Comparison of ENCODE assay signal across 12 cellular contexts in genomic region chr2:25895046-25895445, GRCh38. TPM values are rescaled to one million over a fixed set of nuclear protein-coding genes. Genes with fewer than 3 reads are reported as not detected.
A peak's percentile ranks its signal among the peaks of the same experiment; 100 is the strongest.
DNase-seq lines count a peak whose midpoint lies in the region; ATAC-seq and TF ChIP-seq lines count a peak whose summit lies in the region.
"Had no signal": no experiment of that assay in that cellular context is flagged by ENCODE, and none has a peak within 500 bp of the region (broad histone marks: within the 10 kb centered on the region; RNA-seq: fewer than 3 reads in every experiment).

No MANE protein-coding gene starts in this region.

- no peaks in the 10 kb centered on the region for H3K4me1 Mint-ChIP-seq in MCF 10A (ENCODE audit: insufficient read depth, unreplicated experiment)
- peaks cover 9% of the 10 kb centered on the region for H3K4me1 Mint-ChIP-seq in neural progenitor cell
- peaks cover 9% of the 10 kb centered on the region for H3K4me1 Mint-ChIP-seq in type B pancreatic cell (ENCODE audit: unreplicated experiment)
- H3K4me1 Mint-ChIP-seq in activated T-cell treated with anti-CD3 and anti-CD28 coated beads, Interleukin-2, amount 50 U/mL, for 72 hours (ENCODE audit: low read depth) = no peaks in the 10 kb centered on the region

- no peaks in the 10 kb centered on the region for H3K27me3 Mint-ChIP-seq in MCF 10A (ENCODE audit: insufficient read depth, unreplicated experiment)
- peaks cover 3% of the 10 kb centered on the region for H3K27me3 Mint-ChIP-seq in neural progenitor cell (ENCODE audit: insufficient read depth, low read depth)
- no peaks in the 10 kb centered on the region for H3K27me3 Mint-ChIP-seq in type B pancreatic cell
- no peaks in the 10 kb centered on the region for H3K27me3 Mint-ChIP-seq in activated T-cell treated with anti-CD3 and anti-CD28 coated beads, Interleukin-2, amount 50 U/mL, for 72 hours (ENCODE audit: low read depth)
- H3K27me3 Mint-ChIP-seq: CD4-positive, alpha-beta T cell had no signal

- H3K36me3 Mint-ChIP-seq in MCF 10A (ENCODE audit: insufficient read depth, unreplicated experiment) = no peaks in the 10 kb centered on the region
- H3K36me3 Mint-ChIP-seq in neural progenitor cell = no peaks in the 10 kb centered on the region
- H3K36me3 Mint-ChIP-seq in type B pancreatic cell = no peaks in the 10 kb centered on the region
- H3K36me3 Mint-ChIP-seq in activated T-cell treated with anti-CD3 and anti-CD28 coated beads, Interleukin-2, amount 50 U/mL, for 72 hours (ENCODE audit: insufficient read depth in 2 of 2) = no peaks in the 10 kb centered on the region

- H3K9me3 ChIP-seq in breast epithelium = no peaks in the 10 kb centered on the region
- no peaks in the 10 kb centered on the region for H3K9me3 ChIP-seq in WERI-Rb-1 (ENCODE audit: severe bottlenecking)
- H3K9me3 ChIP-seq in neural progenitor cell (ENCODE audit: low read depth) = no peaks in the 10 kb centered on the region
- no peaks in the 10 kb centered on the region for H3K9me3 ChIP-seq in osteoblast (ENCODE audit: low read depth, low read length)
- no peaks in the 10 kb centered on the region for H3K9me3 ChIP-seq in left lung

- H3K79me2 ChIP-seq in neural progenitor cell (ENCODE audit: low read depth) (no peaks in the 10 kb centered on the region), osteoblast (ENCODE audit: insufficient read depth, low read length) (no peaks in the 10 kb centered on the region)

- H3K4me3 Mint-ChIP-seq in MCF 10A (ENCODE audit: unreplicated experiment) (no peak overlapping the region), neural progenitor cell (no peak overlapping the region), type B pancreatic cell (no peak overlapping the region)
- H3K4me3 Mint-ChIP-seq in activated T-cell treated with anti-CD3 and anti-CD28 coated beads, Interleukin-2, amount 50 U/mL, for 72 hours = no peak overlapping the region
- H3K4me3 Mint-ChIP-seq: CD4-positive, alpha-beta T cell had no signal

- no peak for ATAC-seq in left lung
- ATAC-seq in activated T-cell treated with anti-CD3 and anti-CD28 coated beads, Interleukin-2, amount 50 U/mL, for 72 hours (replicated peaks in 1 of 2) = no peak
- ATAC-seq: GM12878 had no signal

- no peak for TF ChIP-seq CTCF in MCF 10A (IDR thresholded peaks at IDR 0.05; ENCODE audit: unreplicated experiment)
- no peak for TF ChIP-seq CTCF in breast epithelium (IDR thresholded peaks at IDR 0.05)
- no peak for TF ChIP-seq CTCF in WERI-Rb-1 (IDR thresholded peaks at IDR 0.05; ENCODE audit: low read depth, low read length)
- TF ChIP-seq CTCF in neural progenitor cell (IDR thresholded peaks at IDR 0.05) = no peak
- no peak for TF ChIP-seq CTCF in type B pancreatic cell (conservative IDR thresholded peaks at IDR 0.05)
- TF ChIP-seq CTCF in osteoblast (IDR thresholded peaks at IDR 0.05; ENCODE audit: extremely low read depth, low read depth, low read length) = no peak
- no peak for TF ChIP-seq CTCF in left lung (IDR thresholded peaks at IDR 0.05)

- CTCF ChIA-PET in MCF 10A (lab: Yijun Ruan, JAX) = interaction anchor here (0.7 to 0.8 kb wide), 3 partner anchors 42 to 328 kb away, joined by 3 to 5 read pairs (median 3); no protein-coding TSS in a partner anchor

- H2AFZ ChIP-seq in neural progenitor cell (replicated peaks) (peak overlapping the region; percentile 88), osteoblast (ENCODE audit: low read length) (no peak overlapping the region)

- H3K27ac Mint-ChIP-seq in MCF 10A (ENCODE audit: low read depth, unreplicated experiment) = peak overlapping the region; percentile 7
- no peak overlapping the region for H3K27ac Mint-ChIP-seq in neural progenitor cell
- peak overlapping the region; percentile 83 for H3K27ac Mint-ChIP-seq in type B pancreatic cell
- H3K27ac Mint-ChIP-seq in activated T-cell treated with anti-CD3 and anti-CD28 coated beads, Interleukin-2, amount 50 U/mL, for 72 hours = no peak overlapping the region
- H3K27ac Mint-ChIP-seq: CD4-positive, alpha-beta T cell had no signal

- H3K4me2 ChIP-seq in neural progenitor cell (peak overlapping the region; percentile 35), osteoblast (ENCODE audit: insufficient read depth, low read length) (no peak overlapping the region)
- H3K4me2 ChIP-seq: BLaER1 treated with 17β-estradiol and CSF1 and Interleukin-3, amounts not matched to agents 10 nM and 100 nM had no signal

- H3K27ac ChIP-seq in breast epithelium = no peak overlapping the region
- H3K27ac ChIP-seq in WERI-Rb-1 = peak overlapping the region; percentile 19
- H3K27ac ChIP-seq in neural progenitor cell = no peak overlapping the region
- no peak overlapping the region for H3K27ac ChIP-seq in osteoblast (ENCODE audit: low read depth, low read length)
- no peak overlapping the region for H3K27ac ChIP-seq in left lung
- H3K27ac ChIP-seq: BLaER1 treated with 17β-estradiol and CSF1 and Interleukin-3, amounts not matched to agents 10 nM and 100 nM had no signal

- H3K9me3 Mint-ChIP-seq in MCF 10A (ENCODE audit: unreplicated experiment) = no peaks in the 10 kb centered on the region
- no peaks in the 10 kb centered on the region for H3K9me3 Mint-ChIP-seq in neural progenitor cell
- peaks cover 4% of the 10 kb centered on the region for H3K9me3 Mint-ChIP-seq in type B pancreatic cell
- H3K9me3 Mint-ChIP-seq in activated T-cell treated with anti-CD3 and anti-CD28 coated beads, Interleukin-2, amount 50 U/mL, for 72 hours = no peaks in the 10 kb centered on the region
- H3K9me3 Mint-ChIP-seq: CD4-positive, alpha-beta T cell had no signal

- DNase-seq in MCF 10A (ENCODE audit: unreplicated experiment) (no peak), breast epithelium (ENCODE audit: low spot score in 2 of 2) (no peak), WERI-Rb-1 (peak; percentile 50), neural progenitor cell (ENCODE audit: low spot score) (no peak), type B pancreatic cell (ENCODE audit: extremely low spot score, unreplicated experiment) (no peak), osteoblast (ENCODE audit: insufficient read length, low spot score, missing footprints) (no peak), left lung (no peak)
- DNase-seq in activated T-cell treated with anti-CD3 and anti-CD28 coated beads, Interleukin-2, amount 50 U/mL, for 72 hours = no peak
- DNase-seq: ACHN; CD4-positive, alpha-beta T cell had no signal

- no peak overlapping the region for H3K9ac ChIP-seq in neural progenitor cell
- H3K9ac ChIP-seq: BLaER1 treated with 17β-estradiol and CSF1 and Interleukin-3, amounts not matched to agents 10 nM and 100 nM had no signal

- TF ChIP-seq POLR2A in breast epithelium (IDR thresholded peaks at IDR 0.05) = no peak

- BruUV-seq in MCF 10A (replicated peaks; lab: Mats Ljungman, UMichigan) = no TSS peak

- H3K36me3 ChIP-seq in breast epithelium = no peaks in the 10 kb centered on the region
- no peaks in the 10 kb centered on the region for H3K36me3 ChIP-seq in WERI-Rb-1
- H3K36me3 ChIP-seq in neural progenitor cell = no peaks in the 10 kb centered on the region
- no peaks in the 10 kb centered on the region for H3K36me3 ChIP-seq in osteoblast (ENCODE audit: insufficient read depth, low read length)
- no peaks in the 10 kb centered on the region for H3K36me3 ChIP-seq in left lung
- H3K36me3 ChIP-seq: BLaER1 treated with 17β-estradiol and CSF1 and Interleukin-3, amounts not matched to agents 10 nM and 100 nM had no signal

- H3F3A ChIP-seq in neural progenitor cell (ENCODE audit: low read depth) = no peaks in the 10 kb centered on the region

- POLR2A ChIA-PET in MCF 10A (lab: Yijun Ruan, JAX) = interaction anchor here (1.0 kb wide), 1 partner anchor 46 kb away, joined by 4 read pairs; no protein-coding TSS in a partner anchor

- H4K20me1 ChIP-seq in neural progenitor cell (ENCODE audit: low read depth) (no peaks in the 10 kb centered on the region), osteoblast (ENCODE audit: insufficient read depth, low read length) (no peaks in the 10 kb centered on the region)
- H4K20me1 ChIP-seq: BLaER1 treated with 17β-estradiol and CSF1 and Interleukin-3, amounts not matched to agents 10 nM and 100 nM had no signal

- H3K27me3 ChIP-seq in breast epithelium = no peaks in the 10 kb centered on the region
- H3K27me3 ChIP-seq in WERI-Rb-1 (ENCODE audit: insufficient read depth, low read depth, severe bottlenecking) = no peaks in the 10 kb centered on the region
- H3K27me3 ChIP-seq in neural progenitor cell = no peaks in the 10 kb centered on the region
- no peaks in the 10 kb centered on the region for H3K27me3 ChIP-seq in osteoblast (ENCODE audit: insufficient read depth, low read length)
- H3K27me3 ChIP-seq in left lung = no peaks in the 10 kb centered on the region
- H3K27me3 ChIP-seq: BLaER1 treated with 17β-estradiol and CSF1 and Interleukin-3, amounts not matched to agents 10 nM and 100 nM had no signal

- no peaks in the 10 kb centered on the region for H3K4me1 ChIP-seq in breast epithelium
- H3K4me1 ChIP-seq in neural progenitor cell = peaks cover 5% of the 10 kb centered on the region
- no peaks in the 10 kb centered on the region for H3K4me1 ChIP-seq in osteoblast (ENCODE audit: insufficient read depth, low read length)
- no peaks in the 10 kb centered on the region for H3K4me1 ChIP-seq in left lung

- H3K4me3 ChIP-seq in breast epithelium (no peak overlapping the region), WERI-Rb-1 (ENCODE audit: low read depth, low read length) (no peak overlapping the region), neural progenitor cell (no peak overlapping the region), osteoblast (ENCODE audit: insufficient read depth, low read length) (no peak overlapping the region), left lung (no peak overlapping the region)
- H3K4me3 ChIP-seq: BLaER1 treated with 17β-estradiol and CSF1 and Interleukin-3, amounts not matched to agents 10 nM and 100 nM; GM12878 had no signal

- intact Hi-C loops in MCF 10A (cut with micrococcal nuclease) = no loop called here
- intact Hi-C loops in breast epithelium (cut with DNase I; ENCODE audit: low total_unique reads) = no loop called here
- intact Hi-C loops in left lung (cut with DNase I) = no loop called here

RNA-seq across cellular contexts. Expression of gene ASXL2, which starts 16.8 kb away (rescaled TPM):
- 34.0 and 35.3 TPM in 2 replicates for total RNA-seq in MCF 10A (2022)
- total RNA-seq in breast epithelium = 10 to 100 TPM; 16.4 to 18.2 (median 17.4) TPM
- 8.7 and 9.8 TPM in 2 replicates for total RNA-seq in neural progenitor cell (ENCODE audit: low replicate concordance)
- total RNA-seq in type B pancreatic cell (ENCODE audit: low replicate concordance) = 29.2 and 32.3 TPM in 2 replicates
- 13.0 and 15.0 TPM in 2 replicates for total RNA-seq in osteoblast
- 10 to 100 TPM; 32.9 to 33.4 TPM for total RNA-seq in left lung
- 10 to 100 TPM; 38.9 to 39.8 TPM for total RNA-seq in activated T-cell treated with anti-CD3 and anti-CD28 coated beads, Interleukin-2, amount 50 U/mL, for 72 hours

Comparison
In these comparisons a context has a peak if more than half of its experiments do, and no peak if none do; other contexts are left out.
1. H3K27ac Mint-ChIP-seq: peak in MCF 10A (single experiment) and type B pancreatic cell (single experiment); none in neural progenitor cell (single experiment) and activated T-cell treated with anti-CD3 and anti-CD28 coated beads, Interleukin-2, amount 50 U/mL, for 72 hours (single experiment).